In the genomic region with DNA sequence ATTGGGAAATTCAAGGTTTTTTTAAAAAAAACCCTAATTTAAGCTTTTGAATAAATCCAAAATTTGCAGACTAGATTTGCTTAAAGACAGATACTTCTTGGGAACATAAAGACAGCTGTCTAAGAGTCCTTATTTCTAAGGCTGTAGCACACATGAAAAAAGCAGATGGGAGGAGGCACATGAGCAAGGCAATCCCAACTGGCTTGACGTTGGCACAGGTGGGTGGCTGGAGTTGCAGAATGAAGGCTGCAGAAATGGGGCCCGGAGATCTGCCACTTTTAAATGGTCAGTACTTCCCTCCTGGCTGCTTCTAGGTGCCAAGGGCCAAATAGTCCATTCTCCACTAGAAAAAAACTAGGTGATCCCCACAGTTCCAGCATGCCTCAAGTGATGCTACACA, we compare ENCODE assay signal across 1 cellular context.
TF ChIP-seq lines count a peak whose summit lies in the region.

No MANE protein-coding gene starts in this region.

TF ChIP-seq in H1, 55 proteins besides CTCF, POLR2A, EP300 and RAD21:
- TF ChIP-seq SIRT6 (IDR thresholded peaks at IDR 0.05; ENCODE audit: low read length) (no peak), HDAC2 (IDR thresholded peaks at IDR 0.05; ENCODE audit: borderline replicate concordance in 1 of 2, low read depth in 2 of 2, low read length in 2 of 2) (no peak), POU5F1 (IDR thresholded peaks at IDR 0.05; ENCODE audit: low read depth, low read length) (no peak), KDM5A (IDR thresholded peaks at IDR 0.05; ENCODE audit: low read length) (no peak), POLR2AphosphoS5 (IDR thresholded peaks at IDR 0.05; ENCODE audit: low read depth, low read length) (no peak), NANOG (IDR thresholded peaks at IDR 0.05; ENCODE audit: insufficient read depth, low read depth, low read length, poor library complexity, severe bottlenecking) (no peak), ZNF274 (IDR thresholded peaks at IDR 0.05; ENCODE audit: borderline replicate concordance, extremely low read depth, low read length) (no peak), BACH1 (IDR thresholded peaks at IDR 0.05; ENCODE audit: low read length) (no peak), EGR1 (IDR thresholded peaks at IDR 0.05; ENCODE audit: borderline replicate concordance, low read depth, low read length) (no peak)
